Comparison of ENCODE assay signal across 21 cellular contexts in the genomic region with DNA sequence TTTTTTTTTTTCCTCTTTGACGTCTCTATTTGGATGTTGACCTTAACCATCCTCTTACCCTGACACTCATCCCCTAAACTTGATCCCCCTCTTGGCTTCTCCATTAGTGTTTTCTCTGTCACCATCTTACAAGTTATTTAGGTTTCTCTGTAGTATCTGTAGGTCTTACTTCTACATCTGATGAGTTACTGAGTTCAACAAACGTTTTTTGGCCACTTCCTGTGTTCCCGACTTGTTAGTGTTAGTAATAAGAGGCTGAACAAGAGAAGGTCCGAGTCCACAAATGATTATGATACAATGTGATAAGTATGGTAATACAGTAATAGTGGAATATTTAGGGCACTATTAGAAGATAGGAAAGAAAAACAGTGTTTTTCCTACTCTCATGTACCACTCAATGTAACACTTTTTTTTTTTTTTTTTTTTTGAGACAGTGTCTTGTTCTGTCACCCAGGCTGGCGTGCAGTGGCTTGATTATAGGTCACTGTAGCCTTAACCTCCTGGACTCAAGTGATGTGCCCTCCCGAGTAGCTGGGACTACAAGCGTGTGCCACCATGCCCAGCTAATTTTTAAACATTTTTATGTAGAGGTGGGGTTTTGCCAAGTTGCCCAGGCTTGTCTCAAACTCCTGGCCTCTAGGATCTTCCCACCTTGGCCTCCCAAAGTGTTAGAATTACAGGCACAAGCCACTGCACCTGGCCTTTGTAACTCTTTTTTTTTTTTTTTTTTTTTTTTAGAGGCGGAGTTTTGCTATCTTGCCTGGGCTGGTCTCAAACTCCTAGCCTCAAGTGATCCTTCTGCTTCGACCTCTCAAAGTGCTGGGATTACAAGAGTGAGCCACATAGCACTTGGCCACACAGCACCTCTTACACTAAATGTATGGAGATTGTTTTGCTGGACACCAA. TPM values are rescaled to one million over a fixed set of nuclear protein-coding genes. Genes with fewer than 3 reads are reported as not detected.
DNase-seq lines count a peak whose midpoint lies in the region; ATAC-seq and TF ChIP-seq lines count a peak whose summit lies in the region.
"Had no signal": no experiment of that assay in that cellular context is flagged by ENCODE, and none has a peak within 500 bp of the region (broad histone marks: within the 10 kb centered on the region; RNA-seq: fewer than 3 reads in every experiment).

No MANE protein-coding gene starts in this region.

- no peak for TF ChIP-seq CTCF in CD8-positive, alpha-beta T cell (IDR thresholded peaks at IDR 0.05)
- no peak for TF ChIP-seq CTCF in glutamatergic neuron (IDR thresholded peaks at IDR 0.05; ENCODE audit: partially characterized antibody, unreplicated experiment)
- no peak for TF ChIP-seq CTCF in endothelial cell (IDR thresholded peaks at IDR 0.05; ENCODE audit: unreplicated experiment)
- no peak for TF ChIP-seq CTCF in GM20000 (IDR thresholded peaks at IDR 0.05; ENCODE audit: extremely low read depth, missing control alignments)

- no peaks in the 10 kb centered on the region for H3K9me3 ChIP-seq in CD8-positive, alpha-beta T cell (ENCODE audit: low read length)
- H3K9me3 ChIP-seq: heart left ventricle, SJCRH30 had no signal

- H3K4me3 Mint-ChIP-seq in CD8-positive, alpha-beta T cell = peak overlapping the region; percentile 24
- no peak overlapping the region for H3K4me3 Mint-ChIP-seq in activated CD8-positive, alpha-beta T cell treated with anti-CD3 and anti-CD28 coated beads, Interleukin-2, amount 10 ng/mL, durations not matched to agents 7 days and 5 days
- H3K4me3 Mint-ChIP-seq in glutamatergic neuron (ENCODE audit: unreplicated experiment) (no peak overlapping the region), endothelial cell (ENCODE audit: unreplicated experiment) (no peak overlapping the region)
- H3K4me3 Mint-ChIP-seq: GM23338, memory B cell had no signal

- H3K36me3 Mint-ChIP-seq in CD8-positive, alpha-beta T cell = peaks cover 19% of the 10 kb centered on the region
- H3K36me3 Mint-ChIP-seq in activated CD8-positive, alpha-beta T cell treated with anti-CD3 and anti-CD28 coated beads, Interleukin-2, amount 10 ng/mL, durations not matched to agents 7 days and 5 days (ENCODE audit: low read depth) = peaks cover 22% of the 10 kb centered on the region
- H3K36me3 Mint-ChIP-seq in glutamatergic neuron (ENCODE audit: unreplicated experiment) (no peaks in the 10 kb centered on the region), endothelial cell (ENCODE audit: low read depth, unreplicated experiment) (peaks cover 4% of the 10 kb centered on the region)

- intact Hi-C loops in CD8-positive, alpha-beta T cell (cut with DNase I, micrococcal nuclease) = loop anchor here in 1 of 2 experiments (5.0 kb wide), 1 partner anchor 34 kb away; no protein-coding TSS in a partner anchor

- H3K4me1 ChIP-seq in CD8-positive, alpha-beta T cell (ENCODE audit: insufficient read depth, low read length) = peaks cover 69% of the 10 kb centered on the region
- H3K4me1 ChIP-seq: SJCRH30 had no signal

- CTCF ChIA-PET in CD8-positive, alpha-beta T cell (lab: Charles Lee) = interaction anchor here (1.2 to 2.3 kb wide), 5 partner anchors 11 to 200 kb away, joined by 3 to 13 read pairs (median 4); no protein-coding TSS in a partner anchor
- CTCF ChIA-PET in activated CD8-positive, alpha-beta T cell treated with anti-CD3 and anti-CD28 coated beads, Interleukin-2, amount 10 ng/mL, durations not matched to agents 7 days and 5 days (lab: Charles Lee) = interaction anchor here (0.8 to 4.3 kb wide), 10 partner anchors 10 to 196 kb away, joined by 3 to 24 read pairs (median 8); a partner anchor contains a TSS

- H3K27me3 Mint-ChIP-seq in CD8-positive, alpha-beta T cell (ENCODE audit: low read depth) = no peaks in the 10 kb centered on the region
- no peaks in the 10 kb centered on the region for H3K27me3 Mint-ChIP-seq in activated CD8-positive, alpha-beta T cell treated with anti-CD3 and anti-CD28 coated beads, Interleukin-2, amount 10 ng/mL, durations not matched to agents 7 days and 5 days (ENCODE audit: low read depth)
- H3K27me3 Mint-ChIP-seq in glutamatergic neuron (ENCODE audit: unreplicated experiment) (peaks cover 2% of the 10 kb centered on the region), endothelial cell (ENCODE audit: unreplicated experiment) (no peaks in the 10 kb centered on the region)
- H3K27me3 Mint-ChIP-seq: CD4-positive, alpha-beta memory T cell; memory B cell had no signal

- H3K36me3 ChIP-seq in CD8-positive, alpha-beta T cell (ENCODE audit: insufficient read depth, low read length) = no peaks in the 10 kb centered on the region
- H3K36me3 ChIP-seq: heart left ventricle, SJCRH30 had no signal

- peak; percentile 24 for ATAC-seq in CD8-positive, alpha-beta T cell
- ATAC-seq in activated CD8-positive, alpha-beta T cell treated with anti-CD3 and anti-CD28 coated beads, Interleukin-2, amount 10 ng/mL, durations not matched to agents 7 days and 5 days = no peak
- no peak for ATAC-seq in GM18498 (IDR thresholded peaks at IDR 0.05; ENCODE audit: unreplicated experiment)
- ATAC-seq: heart left ventricle had no signal

- no peak overlapping the region for H3K4me3 ChIP-seq in CD8-positive, alpha-beta T cell (ENCODE audit: low read depth, low read length)
- H3K4me3 ChIP-seq: heart left ventricle, SJCRH30 had no signal

- peaks cover 62% of the 10 kb centered on the region for H3K4me1 Mint-ChIP-seq in CD8-positive, alpha-beta T cell (ENCODE audit: low read depth)
- H3K4me1 Mint-ChIP-seq in activated CD8-positive, alpha-beta T cell treated with anti-CD3 and anti-CD28 coated beads, Interleukin-2, amount 10 ng/mL, durations not matched to agents 7 days and 5 days (ENCODE audit: low read depth) = peaks cover 58% of the 10 kb centered on the region
- peaks cover 29% of the 10 kb centered on the region for H3K4me1 Mint-ChIP-seq in glutamatergic neuron (ENCODE audit: low read depth, unreplicated experiment)
- H3K4me1 Mint-ChIP-seq in endothelial cell (ENCODE audit: unreplicated experiment) = peaks cover 19% of the 10 kb centered on the region

- H3K27ac ChIP-seq in CD8-positive, alpha-beta T cell (ENCODE audit: low read depth, low read length) = no peak overlapping the region
- H3K27ac ChIP-seq: heart left ventricle, HL-60, SJCRH30 had no signal

- H3K27ac Mint-ChIP-seq in CD8-positive, alpha-beta T cell = peak overlapping the region; percentile 73
- H3K27ac Mint-ChIP-seq in activated CD8-positive, alpha-beta T cell treated with anti-CD3 and anti-CD28 coated beads, Interleukin-2, amount 10 ng/mL, durations not matched to agents 7 days and 5 days = peak overlapping the region; percentile 56
- H3K27ac Mint-ChIP-seq in glutamatergic neuron (ENCODE audit: unreplicated experiment) (peak overlapping the region; percentile 2), endothelial cell (ENCODE audit: unreplicated experiment) (no peak overlapping the region)
- H3K27ac Mint-ChIP-seq: GM23338, memory B cell had no signal

- H3K27me3 ChIP-seq in CD8-positive, alpha-beta T cell (ENCODE audit: insufficient read depth, low read length) = no peaks in the 10 kb centered on the region
- H3K27me3 ChIP-seq: heart left ventricle, SJCRH30 had no signal

- POLR2A ChIA-PET in CD8-positive, alpha-beta T cell (lab: Charles Lee) = interaction anchor here (1.0 kb wide), 1 partner anchor 10 kb away, joined by 4 read pairs; no protein-coding TSS in a partner anchor
- POLR2A ChIA-PET in activated CD8-positive, alpha-beta T cell treated with anti-CD3 and anti-CD28 coated beads, Interleukin-2, amount 10 ng/mL, durations not matched to agents 7 days and 5 days (lab: Charles Lee) = interaction anchor here (0.6 to 2.1 kb wide), 4 partner anchors 10 to 24 kb away, joined by 3 to 7 read pairs (median 6); a partner anchor contains a TSS

- no peaks in the 10 kb centered on the region for H3K9me3 Mint-ChIP-seq in CD8-positive, alpha-beta T cell
- no peaks in the 10 kb centered on the region for H3K9me3 Mint-ChIP-seq in activated CD8-positive, alpha-beta T cell treated with anti-CD3 and anti-CD28 coated beads, Interleukin-2, amount 10 ng/mL, durations not matched to agents 7 days and 5 days (ENCODE audit: insufficient read depth)
- H3K9me3 Mint-ChIP-seq in glutamatergic neuron (ENCODE audit: unreplicated experiment) = no peaks in the 10 kb centered on the region
- no peaks in the 10 kb centered on the region for H3K9me3 Mint-ChIP-seq in endothelial cell (ENCODE audit: unreplicated experiment)
- H3K9me3 Mint-ChIP-seq: CD4-positive, alpha-beta memory T cell; GM23338; memory B cell had no signal

- DNase-seq in NCI-H510A treated with DMSO at 0.1 percent for 48 hours (lab: John Stamatoyannopoulos, UW) = peak; percentile 47
- DNase-seq in NCI-H510A (lab: John Stamatoyannopoulos, UW) = no peak
- no peak for DNase-seq in CD8-positive, alpha-beta T cell
- no peak for DNase-seq in activated CD8-positive, alpha-beta T cell treated with anti-CD3 and anti-CD28 coated beads, Interleukin-2, amount 10 ng/mL, durations not matched to agents 7 days and 5 days
- DNase-seq in glutamatergic neuron = no peak
- DNase-seq in endothelial cell (ENCODE audit: low spot score) = no peak
- no peak for DNase-seq in GM20000 (ENCODE audit: low spot score)
- DNase-seq: activated naive CD4-positive, alpha-beta T cell treated with anti-CD3 and anti-CD28 coated beads, Interleukin-2, amount 50 U/mL, for 16 hours; CD4-positive, alpha-beta memory T cell; GF-D8; heart left ventricle; NCI-H1048; NCI-H187 treated with DMSO at 0.1 percent for 48 hours; NCI-H526 treated with DMSO at 0.1 percent for 48 hours; nucleus accumbens; SJCRH30; substantia nigra had no signal

RNA-seq across cellular contexts. Expression of a gene that starts 12.5 kb away (rescaled TPM):
- total RNA-seq in CD8-positive, alpha-beta T cell = 100 to 1,000 TPM; 141 to 143 TPM
- total RNA-seq in activated CD8-positive, alpha-beta T cell treated with anti-CD3 and anti-CD28 coated beads, Interleukin-2, amount 10 ng/mL, durations not matched to agents 7 days and 5 days = 10 to 100 TPM; 77.8 to 78.8 TPM
- total RNA-seq in glutamatergic neuron (ENCODE audit: unreplicated experiment) = 168 TPM
- 80.2 TPM for total RNA-seq in endothelial cell (ENCODE audit: unreplicated experiment)
